In the genomic region with DNA sequence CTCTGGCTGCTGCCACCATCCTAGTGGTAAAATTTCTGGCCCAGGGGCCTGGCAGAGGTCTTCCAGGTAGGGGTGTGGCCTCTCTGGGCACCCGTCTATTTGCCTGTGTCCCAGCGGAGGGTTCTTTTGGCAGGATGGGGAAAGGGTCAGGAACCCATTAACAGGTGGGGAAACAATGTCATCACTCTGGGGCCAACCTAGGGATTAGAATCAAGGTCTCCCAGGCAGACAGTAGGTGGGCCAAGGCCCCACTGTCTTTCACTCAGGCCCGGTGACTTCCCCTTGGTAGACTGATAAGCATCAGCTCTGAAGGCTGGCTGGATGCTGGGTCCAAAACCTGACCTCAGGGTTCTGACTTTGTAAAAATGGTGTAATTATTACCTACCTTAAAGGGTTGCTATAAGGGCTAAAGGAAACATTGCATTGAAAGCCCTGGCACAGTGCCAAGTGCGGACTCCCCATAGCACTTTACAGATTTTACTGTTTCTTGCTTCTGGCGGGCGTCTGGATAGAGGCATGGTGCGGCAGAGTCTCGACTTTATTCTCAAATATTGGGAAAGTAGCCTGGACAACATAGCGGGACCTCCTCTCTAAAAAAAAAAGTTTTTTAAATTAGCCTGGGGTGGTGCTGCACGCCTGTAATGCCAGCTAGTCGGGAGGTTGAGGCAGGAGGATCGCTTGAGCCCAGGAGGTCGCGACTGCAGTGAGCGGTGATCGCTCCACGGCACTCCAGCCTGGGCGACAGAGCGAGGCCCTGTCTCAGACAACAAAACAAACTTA, we compare ENCODE assay signal across 1 cellular context.
TF ChIP-seq lines count a peak whose summit lies in the region.

No MANE protein-coding gene starts in this region.

TF ChIP-seq in HepG2, 621 proteins besides CTCF, POLR2A, EP300 and RAD21 (continued from another document and continues in another):
- TF ChIP-seq, protein P1, sequence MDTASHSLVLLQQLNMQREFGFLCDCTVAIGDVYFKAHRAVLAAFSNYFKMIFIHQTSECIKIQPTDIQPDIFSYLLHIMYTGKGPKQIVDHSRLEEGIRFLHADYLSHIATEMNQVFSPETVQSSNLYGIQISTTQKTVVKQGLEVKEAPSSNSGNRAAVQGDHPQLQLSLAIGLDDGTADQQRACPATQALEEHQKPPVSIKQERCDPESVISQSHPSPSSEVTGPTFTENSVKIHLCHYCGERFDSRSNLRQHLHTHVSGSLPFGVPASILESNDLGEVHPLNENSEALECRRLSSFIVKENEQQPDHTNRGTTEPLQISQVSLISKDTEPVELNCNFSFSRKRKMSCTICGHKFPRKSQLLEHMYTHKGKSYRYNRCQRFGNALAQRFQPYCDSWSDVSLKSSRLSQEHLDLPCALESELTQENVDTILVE (CRISPR knock-in tag; IDR thresholded peaks at IDR 0.05) = no peak
- TF ChIP-seq TCF7L2 (IDR thresholded peaks at IDR 0.05; ENCODE audit: low read depth, low read length) (no peak), ZSCAN21 (CRISPR knock-in tag; IDR thresholded peaks at IDR 0.05; ENCODE audit: borderline replicate concordance) (0 out of 2 replicates have a peak, but pooled peaks have one; percentile 39), ARHGAP35 (CRISPR knock-in tag; IDR thresholded peaks at IDR 0.05; ENCODE audit: borderline replicate concordance) (no peak), MAFK (conservative IDR thresholded peaks at IDR 0.05 in 1 of 2, IDR thresholded peaks at IDR 0.05 in 1 of 2; ENCODE audit: low read length in 2 of 2) (no peak), NRL (CRISPR knock-in tag; IDR thresholded peaks at IDR 0.05; ENCODE audit: borderline replicate concordance) (no peak), TCF12 (IDR thresholded peaks at IDR 0.05) (no peak), TCF12 (CRISPR knock-in tag; IDR thresholded peaks at IDR 0.05) (peak; percentile 22; the same call in 1 of the 2 replicates), CHCHD3 (CRISPR knock-in tag; IDR thresholded peaks at IDR 0.05) (no peak), MTA1 (CRISPR knock-in tag; IDR thresholded peaks at IDR 0.05; ENCODE audit: borderline replicate concordance) (peak; percentile 38), MYNN (CRISPR knock-in tag; IDR thresholded peaks at IDR 0.05; ENCODE audit: low read depth) (0 out of 2 replicates have a peak, but pooled peaks have one; percentile 27), ZBTB3 (CRISPR knock-in tag; IDR thresholded peaks at IDR 0.05; ENCODE audit: borderline replicate concordance, low read depth) (no peak), KDM4B (CRISPR knock-in tag; IDR thresholded peaks at IDR 0.05) (0 out of 2 replicates have a peak, but pooled peaks have one; percentile 31), IRX3 (CRISPR knock-in tag; IDR thresholded peaks at IDR 0.05; ENCODE audit: borderline replicate concordance, low read depth) (no peak), SNAI1 (CRISPR knock-in tag; IDR thresholded peaks at IDR 0.05; ENCODE audit: borderline replicate concordance) (peak; percentile 26; the same call in 1 of the 2 replicates), ZNF143 (CRISPR knock-in tag; IDR thresholded peaks at IDR 0.05) (no peak), TARDBP (CRISPR knock-in tag; IDR thresholded peaks at IDR 0.05) (no peak; the same call in 1 of the 2 replicates), CC2D1A (CRISPR knock-in tag; IDR thresholded peaks at IDR 0.05) (no peak), SRSF9 (IDR thresholded peaks at IDR 0.05; ENCODE audit: borderline replicate concordance, insufficient read depth, low read depth, low read length, poor library complexity, severe bottlenecking) (no peak), ZNF589 (CRISPR knock-in tag; conservative IDR thresholded peaks at IDR 0.05) (no peak), KLF6 (CRISPR knock-in tag; IDR thresholded peaks at IDR 0.05) (no peak), PITX1 (CRISPR knock-in tag; IDR thresholded peaks at IDR 0.05) (peak; percentile 81), DMAP1 (CRISPR knock-in tag; IDR thresholded peaks at IDR 0.05) (no peak; the same call in 1 of the 2 replicates), ZNF839 (CRISPR knock-in tag; IDR thresholded peaks at IDR 0.05; ENCODE audit: borderline replicate concordance) (no peak)
- TF ChIP-seq, protein P2, sequence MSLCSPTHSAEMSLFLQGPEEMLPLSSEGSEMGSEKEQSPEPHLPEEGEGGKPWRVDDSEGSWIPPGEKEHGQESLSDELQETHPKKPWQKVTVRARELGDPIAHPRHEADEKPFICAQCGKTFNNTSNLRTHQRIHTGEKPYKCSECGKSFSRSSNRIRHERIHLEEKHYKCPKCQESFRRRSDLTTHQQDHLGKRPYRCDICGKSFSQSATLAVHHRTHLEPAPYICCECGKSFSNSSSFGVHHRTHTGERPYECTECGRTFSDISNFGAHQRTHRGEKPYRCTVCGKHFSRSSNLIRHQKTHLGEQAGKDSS (CRISPR knock-in tag; IDR thresholded peaks at IDR 0.05; ENCODE audit: borderline replicate concordance, low read depth) = 0 out of 2 replicates have a peak, but pooled peaks have one; percentile 32
- TF ChIP-seq, protein P3, sequence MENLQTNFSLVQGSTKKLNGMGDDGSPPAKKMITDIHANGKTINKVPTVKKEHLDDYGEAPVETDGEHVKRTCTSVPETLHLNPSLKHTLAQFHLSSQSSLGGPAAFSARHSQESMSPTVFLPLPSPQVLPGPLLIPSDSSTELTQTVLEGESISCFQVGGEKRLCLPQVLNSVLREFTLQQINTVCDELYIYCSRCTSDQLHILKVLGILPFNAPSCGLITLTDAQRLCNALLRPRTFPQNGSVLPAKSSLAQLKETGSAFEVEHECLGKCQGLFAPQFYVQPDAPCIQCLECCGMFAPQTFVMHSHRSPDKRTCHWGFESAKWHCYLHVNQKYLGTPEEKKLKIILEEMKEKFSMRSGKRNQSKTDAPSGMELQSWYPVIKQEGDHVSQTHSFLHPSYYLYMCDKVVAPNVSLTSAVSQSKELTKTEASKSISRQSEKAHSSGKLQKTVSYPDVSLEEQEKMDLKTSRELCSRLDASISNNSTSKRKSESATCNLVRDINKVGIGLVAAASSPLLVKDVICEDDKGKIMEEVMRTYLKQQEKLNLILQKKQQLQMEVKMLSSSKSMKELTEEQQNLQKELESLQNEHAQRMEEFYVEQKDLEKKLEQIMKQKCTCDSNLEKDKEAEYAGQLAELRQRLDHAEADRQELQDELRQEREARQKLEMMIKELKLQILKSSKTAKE (CRISPR knock-in tag; IDR thresholded peaks at IDR 0.05; ENCODE audit: borderline replicate concordance) = peak; percentile 68; the same call in 1 of the 2 replicates
- TF ChIP-seq, protein P4, sequence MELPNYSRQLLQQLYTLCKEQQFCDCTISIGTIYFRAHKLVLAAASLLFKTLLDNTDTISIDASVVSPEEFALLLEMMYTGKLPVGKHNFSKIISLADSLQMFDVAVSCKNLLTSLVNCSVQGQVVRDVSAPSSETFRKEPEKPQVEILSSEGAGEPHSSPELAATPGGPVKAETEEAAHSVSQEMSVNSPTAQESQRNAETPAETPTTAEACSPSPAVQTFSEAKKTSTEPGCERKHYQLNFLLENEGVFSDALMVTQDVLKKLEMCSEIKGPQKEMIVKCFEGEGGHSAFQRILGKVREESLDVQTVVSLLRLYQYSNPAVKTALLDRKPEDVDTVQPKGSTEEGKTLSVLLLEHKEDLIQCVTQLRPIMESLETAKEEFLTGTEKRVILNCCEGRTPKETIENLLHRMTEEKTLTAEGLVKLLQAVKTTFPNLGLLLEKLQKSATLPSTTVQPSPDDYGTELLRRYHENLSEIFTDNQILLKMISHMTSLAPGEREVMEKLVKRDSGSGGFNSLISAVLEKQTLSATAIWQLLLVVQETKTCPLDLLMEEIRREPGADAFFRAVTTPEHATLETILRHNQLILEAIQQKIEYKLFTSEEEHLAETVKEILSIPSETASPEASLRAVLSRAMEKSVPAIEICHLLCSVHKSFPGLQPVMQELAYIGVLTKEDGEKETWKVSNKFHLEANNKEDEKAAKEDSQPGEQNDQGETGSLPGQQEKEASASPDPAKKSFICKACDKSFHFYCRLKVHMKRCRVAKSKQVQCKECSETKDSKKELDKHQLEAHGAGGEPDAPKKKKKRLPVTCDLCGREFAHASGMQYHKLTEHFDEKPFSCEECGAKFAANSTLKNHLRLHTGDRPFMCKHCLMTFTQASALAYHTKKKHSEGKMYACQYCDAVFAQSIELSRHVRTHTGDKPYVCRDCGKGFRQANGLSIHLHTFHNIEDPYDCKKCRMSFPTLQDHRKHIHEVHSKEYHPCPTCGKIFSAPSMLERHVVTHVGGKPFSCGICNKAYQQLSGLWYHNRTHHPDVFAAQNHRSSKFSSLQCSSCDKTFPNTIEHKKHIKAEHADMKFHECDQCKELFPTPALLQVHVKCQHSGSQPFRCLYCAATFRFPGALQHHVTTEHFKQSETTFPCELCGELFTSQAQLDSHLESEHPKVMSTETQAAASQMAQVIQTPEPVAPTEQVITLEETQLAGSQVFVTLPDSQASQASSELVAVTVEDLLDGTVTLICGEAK (IDR thresholded peaks at IDR 0.05) = no peak
- TF ChIP-seq, protein P4 (CRISPR knock-in tag; IDR thresholded peaks at IDR 0.05) = no peak
- TF ChIP-seq, protein P5, sequence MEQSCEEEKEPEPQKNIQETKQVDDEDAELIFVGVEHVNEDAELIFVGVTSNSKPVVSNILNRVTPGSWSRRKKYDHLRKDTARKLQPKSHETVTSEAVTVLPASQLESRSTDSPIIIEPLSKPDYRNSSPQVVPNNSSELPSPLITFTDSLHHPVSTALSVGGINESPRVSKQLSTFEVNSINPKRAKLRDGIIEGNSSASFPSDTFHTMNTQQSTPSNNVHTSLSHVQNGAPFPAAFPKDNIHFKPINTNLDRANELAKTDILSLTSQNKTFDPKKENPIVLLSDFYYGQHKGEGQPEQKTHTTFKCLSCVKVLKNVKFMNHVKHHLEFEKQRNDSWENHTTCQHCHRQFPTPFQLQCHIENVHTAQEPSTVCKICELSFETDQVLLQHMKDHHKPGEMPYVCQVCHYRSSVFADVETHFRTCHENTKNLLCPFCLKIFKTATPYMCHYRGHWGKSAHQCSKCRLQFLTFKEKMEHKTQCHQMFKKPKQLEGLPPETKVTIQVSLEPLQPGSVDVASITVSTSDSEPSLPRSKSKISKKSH (CRISPR knock-in tag; IDR thresholded peaks at IDR 0.05; ENCODE audit: borderline replicate concordance) = no peak
- TF ChIP-seq, protein P6, sequence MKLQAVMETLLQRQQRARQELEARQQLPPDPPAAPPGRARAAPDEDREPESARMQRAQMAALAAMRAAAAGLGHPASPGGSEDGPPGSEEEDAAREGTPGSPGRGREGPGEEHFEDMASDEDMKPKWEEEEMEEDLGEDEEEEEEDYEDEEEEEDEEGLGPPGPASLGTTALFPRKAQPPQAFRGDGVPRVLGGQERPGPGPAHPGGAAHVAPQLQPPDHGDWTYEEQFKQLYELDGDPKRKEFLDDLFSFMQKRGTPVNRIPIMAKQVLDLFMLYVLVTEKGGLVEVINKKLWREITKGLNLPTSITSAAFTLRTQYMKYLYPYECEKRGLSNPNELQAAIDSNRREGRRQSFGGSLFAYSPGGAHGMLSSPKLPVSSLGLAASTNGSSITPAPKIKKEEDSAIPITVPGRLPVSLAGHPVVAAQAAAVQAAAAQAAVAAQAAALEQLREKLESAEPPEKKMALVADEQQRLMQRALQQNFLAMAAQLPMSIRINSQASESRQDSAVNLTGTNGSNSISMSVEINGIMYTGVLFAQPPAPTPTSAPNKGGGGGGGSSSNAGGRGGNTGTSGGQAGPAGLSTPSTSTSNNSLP (IDR thresholded peaks at IDR 0.05; ENCODE audit: low read depth, low read length) = no peak
- TF ChIP-seq, protein P7, sequence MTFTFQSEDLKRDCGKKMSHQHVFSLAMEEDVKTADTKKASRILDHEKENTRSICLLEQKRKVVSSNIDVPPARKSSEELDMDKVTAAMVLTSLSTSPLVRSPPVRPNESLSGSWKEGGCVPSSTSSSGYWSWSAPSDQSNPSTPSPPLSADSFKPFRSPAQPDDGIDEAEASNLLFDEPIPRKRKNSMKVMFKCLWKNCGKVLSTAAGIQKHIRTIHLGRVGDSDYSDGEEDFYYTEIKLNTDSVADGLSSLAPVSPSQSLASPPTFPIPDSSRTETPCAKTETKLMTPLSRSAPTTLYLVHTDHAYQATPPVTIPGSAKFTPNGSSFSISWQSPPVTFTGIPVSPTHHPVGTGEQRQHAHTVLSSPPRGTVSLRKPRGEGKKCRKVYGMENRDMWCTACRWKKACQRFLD (CRISPR knock-in tag; IDR thresholded peaks at IDR 0.05; ENCODE audit: borderline replicate concordance) = no peak
- TF ChIP-seq, protein P8, sequence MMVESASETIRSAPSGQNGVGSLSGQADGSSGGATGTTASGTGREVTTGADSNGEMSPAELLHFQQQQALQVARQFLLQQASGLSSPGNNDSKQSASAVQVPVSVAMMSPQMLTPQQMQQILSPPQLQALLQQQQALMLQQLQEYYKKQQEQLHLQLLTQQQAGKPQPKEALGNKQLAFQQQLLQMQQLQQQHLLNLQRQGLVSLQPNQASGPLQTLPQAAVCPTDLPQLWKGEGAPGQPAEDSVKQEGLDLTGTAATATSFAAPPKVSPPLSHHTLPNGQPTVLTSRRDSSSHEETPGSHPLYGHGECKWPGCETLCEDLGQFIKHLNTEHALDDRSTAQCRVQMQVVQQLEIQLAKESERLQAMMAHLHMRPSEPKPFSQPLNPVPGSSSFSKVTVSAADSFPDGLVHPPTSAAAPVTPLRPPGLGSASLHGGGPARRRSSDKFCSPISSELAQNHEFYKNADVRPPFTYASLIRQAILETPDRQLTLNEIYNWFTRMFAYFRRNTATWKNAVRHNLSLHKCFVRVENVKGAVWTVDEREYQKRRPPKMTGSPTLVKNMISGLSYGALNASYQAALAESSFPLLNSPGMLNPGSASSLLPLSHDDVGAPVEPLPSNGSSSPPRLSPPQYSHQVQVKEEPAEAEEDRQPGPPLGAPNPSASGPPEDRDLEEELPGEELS (CRISPR knock-in tag; IDR thresholded peaks at IDR 0.05) = peak; percentile 31; the same call in 1 of the 2 replicates
